Comparison of ENCODE assay signal across 11 cellular contexts in genomic region chr5:308672-309271, GRCh38. TPM values are rescaled to one million over a fixed set of nuclear protein-coding genes. Genes with fewer than 3 reads are reported as not detected.
A peak's percentile ranks its signal among the peaks of the same experiment; 100 is the strongest.
DNase-seq lines count a peak whose midpoint lies in the region; ATAC-seq and TF ChIP-seq lines count a peak whose summit lies in the region.
"Had no signal": no experiment of that assay in that cellular context is flagged by ENCODE, and none has a peak within 500 bp of the region (broad histone marks: within the 10 kb centered on the region; RNA-seq: fewer than 3 reads in every experiment).

No MANE protein-coding gene starts in this region.

- H3K9me3 ChIP-seq in BE2C = no peaks in the 10 kb centered on the region
- H3K9me3 ChIP-seq in tibial artery = no peaks in the 10 kb centered on the region
- H3K9me3 ChIP-seq in Peyer's patch = no peaks in the 10 kb centered on the region

- H3K27me3 ChIP-seq in BE2C = no peaks in the 10 kb centered on the region
- H3K27me3 ChIP-seq in tibial artery = no peaks in the 10 kb centered on the region
- H3K27me3 ChIP-seq in Peyer's patch = no peaks in the 10 kb centered on the region

- TF ChIP-seq CTCF in BE2C (IDR thresholded peaks at IDR 0.05; ENCODE audit: low read depth, low read length) (0 out of 2 replicates have a peak, but pooled peaks have one; percentile 12), tibial artery (IDR thresholded peaks at IDR 0.05) (no peak), Peyer's patch (IDR thresholded peaks at IDR 0.05) (no peak)

- intact Hi-C loops in tibial artery (cut with DNase I; ENCODE audit: low total_unique reads) = no loop called here

- peaks cover 31% of the 10 kb centered on the region for H3K36me3 ChIP-seq in BE2C
- peaks cover 25 to 81% (median 41%) of the 10 kb centered on the region in 3 donors for H3K36me3 ChIP-seq in tibial artery
- peaks cover 0 to 76% (median 0%) of the 10 kb centered on the region in 3 donors for H3K36me3 ChIP-seq in Peyer's patch

- H3K4me1 ChIP-seq in BE2C = no peaks in the 10 kb centered on the region; the same call in 1 of the 2 replicates
- H3K4me1 ChIP-seq in tibial artery = no peaks in the 10 kb centered on the region
- H3K4me1 ChIP-seq in Peyer's patch = peaks cover 0 to 9% (median 2%) of the 10 kb centered on the region in 4 donors

- TF ChIP-seq POLR2A in Peyer's patch (IDR thresholded peaks at IDR 0.05) = no peak

- no peak for ATAC-seq in HG02759 (IDR thresholded peaks at IDR 0.05; ENCODE audit: unreplicated experiment)

- H3K27ac ChIP-seq in tibial artery = no peak overlapping the region
- no peak overlapping the region for H3K27ac ChIP-seq in Peyer's patch

- no peak for DNase-seq in BE2C
- DNase-seq in HCEC 1CT = peak; percentile 23
- peak; percentile 74 for DNase-seq in astrocyte of the hippocampus (ENCODE audit: low read depth, low spot score)
- DNase-seq in mesenteric fat pad (ENCODE audit: low spot score) = peak; percentile 72
- no peak for DNase-seq in tibial artery
- DNase-seq in Peyer's patch = no peak
- no peak for DNase-seq in stimulated activated CD4-positive, alpha-beta T cell treated with anti-CD3 and anti-CD28 coated beads, Interleukin-4, amount 100 ng/mL, for 4 hours
- DNase-seq: DND-41, NCI-H1092, SHP77 had no signal

- H3K4me3 ChIP-seq in BE2C (ENCODE audit: low read depth, low read length) (no peak overlapping the region), tibial artery (no peak overlapping the region), Peyer's patch (no peak overlapping the region)

RNA-seq across cellular contexts. Expression of gene AHRR, which starts 12.7 kb away (rescaled TPM):
- 0.93 TPM for polyA plus RNA-seq in BE2C (2012; ENCODE audit: insufficient read depth, insufficient read length, low read depth)
- total RNA-seq in mesenteric fat pad (4.5 TPM), Peyer's patch (10 to 100 TPM in 1 of 4 donors, 1 to 10 TPM in 3; 1.6 to 28.1 (median 2.4) TPM)

RNA-seq across cellular contexts. Expression of gene PDCD6, which starts 37.3 kb away (rescaled TPM):
- 303 TPM for polyA plus RNA-seq in BE2C (2012; ENCODE audit: insufficient read depth, insufficient read length, low read depth)
- 66.7 TPM for total RNA-seq in mesenteric fat pad
- 100 to 1,000 TPM in 2 of 4 donors, 10 to 100 TPM in 2; 75.9 to 114 (median 96.0) TPM for total RNA-seq in Peyer's patch

Comparison
In these comparisons a context has a peak if more than half of its experiments do, and no peak if none do; other contexts are left out.
1. DNase-seq: peak in HCEC 1CT (single experiment), astrocyte of the hippocampus (single experiment) and mesenteric fat pad (single experiment); none in BE2C (single experiment), tibial artery (0 of 2), Peyer's patch (0 of 3) and stimulated activated CD4-positive, alpha-beta T cell treated with anti-CD3 and anti-CD28 coated beads, Interleukin-4, amount 100 ng/mL, for 4 hours (0 of 2).